Comparison of ENCODE assay signal across 9 cellular contexts in genomic region chr7:867406-868188, GRCh38. TPM values are rescaled to one million over a fixed set of nuclear protein-coding genes. Genes with fewer than 3 reads are reported as not detected.
DNase-seq lines count a peak whose midpoint lies in the region; ATAC-seq, FAIRE-seq and TF ChIP-seq lines count a peak whose summit lies in the region.
"Had no signal": no experiment of that assay in that cellular context is flagged by ENCODE, and none has a peak within 500 bp of the region (broad histone marks: within the 10 kb centered on the region; RNA-seq: fewer than 3 reads in every experiment).

No MANE protein-coding gene starts in this region.

- TF ChIP-seq CTCF in MCF 10A (IDR thresholded peaks at IDR 0.05; ENCODE audit: unreplicated experiment) (no peak), endothelial cell (IDR thresholded peaks at IDR 0.05; ENCODE audit: unreplicated experiment) (no peak)

- H3K27ac Mint-ChIP-seq in MCF 10A (ENCODE audit: low read depth, unreplicated experiment): peak overlapping the region; percentile 89
- H3K27ac Mint-ChIP-seq in endothelial cell (ENCODE audit: unreplicated experiment): no peak overlapping the region

- DNase-seq in H54 (ENCODE audit: insufficient read length, low spot score): peak; percentile 100
- peak; percentile 78 for DNase-seq in MCF 10A (ENCODE audit: unreplicated experiment)
- DNase-seq in iris pigment epithelial cell (ENCODE audit: low read depth): peak; percentile 56
- DNase-seq in activated gamma-delta T cell treated with Interleukin-2 at 50 U/mL for 16 hours: no peak
- no peak for DNase-seq in endothelial cell (ENCODE audit: low spot score)
- DNase-seq in NCI-H1105 (lab: John Stamatoyannopoulos, UW): no peak
- DNase-seq: NCI-H774 had no signal

- H3K27me3 Mint-ChIP-seq in MCF 10A (ENCODE audit: insufficient read depth, unreplicated experiment) (no peaks in the 10 kb centered on the region), endothelial cell (ENCODE audit: unreplicated experiment) (no peaks in the 10 kb centered on the region)

- ATAC-seq in HG02759 (IDR thresholded peaks at IDR 0.05; ENCODE audit: unreplicated experiment): no peak

- intact Hi-C loops in MCF 10A (cut with micrococcal nuclease): loop anchor here (1.0 to 2.0 kb wide), 3 partner anchors 31 to 81 kb away; no protein-coding TSS in a partner anchor

- POLR2A ChIA-PET in MCF 10A (lab: Yijun Ruan, JAX): interaction anchor here (0.7 to 1.8 kb wide), 11 partner anchors 8 to 100 kb away, joined by 3 to 22 read pairs (median 5); partner anchors contain the start of genes GET4 and SUN1

- BruUV-seq in MCF 10A (replicated peaks; lab: Mats Ljungman, UMichigan): no TSS peak

- peak; percentile 76 for FAIRE-seq in H54 (lab: Jason Lieb, UNC)

- no peak overlapping the region for H3K4me3 ChIP-seq in skin epidermis

- 0 out of 2 replicates have a peak, but pooled peaks have one; percentile 8 for TF ChIP-seq POLR2A in H54 (IDR thresholded peaks at IDR 0.05; ENCODE audit: low read depth, low read length)

- H3K36me3 Mint-ChIP-seq in MCF 10A (ENCODE audit: insufficient read depth, unreplicated experiment) (peaks cover 76% of the 10 kb centered on the region), endothelial cell (ENCODE audit: low read depth, unreplicated experiment) (peaks cover 37% of the 10 kb centered on the region)

- H3K9me3 Mint-ChIP-seq in MCF 10A (ENCODE audit: unreplicated experiment) (no peaks in the 10 kb centered on the region), endothelial cell (ENCODE audit: unreplicated experiment) (no peaks in the 10 kb centered on the region)

- CTCF ChIA-PET in MCF 10A (lab: Yijun Ruan, JAX): interaction anchor here (0.6 to 1.9 kb wide), 9 partner anchors 9 to 658 kb away, joined by 3 to 6 read pairs (median 4); partner anchors contain the start of gene GET4

- peak overlapping the region; percentile 22 for H3K4me3 Mint-ChIP-seq in MCF 10A (ENCODE audit: unreplicated experiment)
- H3K4me3 Mint-ChIP-seq in endothelial cell (ENCODE audit: unreplicated experiment): no peak overlapping the region

- H3K4me1 Mint-ChIP-seq in MCF 10A (ENCODE audit: insufficient read depth, unreplicated experiment) (peaks cover 7% of the 10 kb centered on the region), endothelial cell (ENCODE audit: unreplicated experiment) (peaks cover 1% of the 10 kb centered on the region)

- peak overlapping the region in 11 of 21 experiments; percentile 7 to 73 (median 56) for H3K27ac ChIP-seq in skin epidermis

RNA-seq across cellular contexts. Expression of gene GET4, which starts 8.8 kb away (rescaled TPM):
- 32.6 and 43.9 TPM in 2 replicates for total RNA-seq in MCF 10A (2022)
- 61.3 TPM for total RNA-seq in endothelial cell (ENCODE audit: unreplicated experiment)

RNA-seq across cellular contexts. Expression of gene SUN1, which starts 35.3 kb away (rescaled TPM):
- 126 and 132 TPM in 2 replicates for total RNA-seq in MCF 10A (2022)
- total RNA-seq in endothelial cell (ENCODE audit: unreplicated experiment): 150 TPM

Comparison
In these comparisons a context has a peak if more than half of its experiments do, and no peak if none do; other contexts are left out.
1. DNase-seq: peak in H54 (single experiment), MCF 10A (single experiment) and iris pigment epithelial cell (single experiment); none in activated gamma-delta T cell treated with Interleukin-2 at 50 U/mL for 16 hours (single experiment), endothelial cell (single experiment) and NCI-H1105 (single experiment).